ENCODE assay signal across 1 cellular context in genomic region chr4:145186719-145187118, GRCh38.
TF ChIP-seq lines count a peak whose summit lies in the region.

No MANE protein-coding gene starts in this region.

TF ChIP-seq in GM23338, 12 proteins besides CTCF, POLR2A, EP300 and RAD21 (continued from another document):
- TF ChIP-seq ZNF462 (CRISPR knock-in tag; IDR thresholded peaks at IDR 0.05) (no peak), ZNF114 (CRISPR knock-in tag; IDR thresholded peaks at IDR 0.05) (no peak), ZNF331 (CRISPR knock-in tag; IDR thresholded peaks at IDR 0.05; ENCODE audit: low read depth) (no peak)
